Comparison of ENCODE assay signal across 23 cellular contexts in genomic region chr2:558302-558642, GRCh38.
A peak's percentile ranks its signal among the peaks of the same experiment; 100 is the strongest.
DNase-seq lines count a peak whose midpoint lies in the region; ATAC-seq and TF ChIP-seq lines count a peak whose summit lies in the region.
"Had no signal": no experiment of that assay in that cellular context is flagged by ENCODE, and none has a peak within 500 bp of the region (broad histone marks: within the 10 kb centered on the region; RNA-seq: fewer than 3 reads in every experiment).

No MANE protein-coding gene starts in this region.

- H4K20me1 ChIP-seq in MM.1S (ENCODE audit: insufficient read depth, low read length) = no peaks in the 10 kb centered on the region
- H4K20me1 ChIP-seq: BLaER1 treated with 17β-estradiol and CSF1 and Interleukin-3, amounts not matched to agents 10 nM and 100 nM had no signal

- TF ChIP-seq POLR2A in esophagus muscularis mucosa (IDR thresholded peaks at IDR 0.05; ENCODE audit: low read depth) = no peak

- DNase-seq in stimulated activated naive CD8-positive, alpha-beta T cell treated with anti-CD3 and anti-CD28 coated beads, Interleukin-15, amount 100 ng/mL, for 72 hours = no peak
- no peak for DNase-seq in stimulated activated naive CD8-positive, alpha-beta T cell treated with anti-CD3 and anti-CD28 coated beads, Interleukin-15, Interleukin-2, amounts not matched to agents 100 U/mL and 50 U/mL, for 24 hours
- DNase-seq in esophagus muscularis mucosa (ENCODE audit: extremely low spot score) (peak; percentile 53), MM.1S (no peak), NOMO-1 (lab: John Stamatoyannopoulos, UW; ENCODE audit: unreplicated experiment in 2 of 2) (no peak)
- no peak for DNase-seq in stimulated activated naive B cell treated with anti-CD40 and anti-IgM and Interleukin-4, amounts not matched to agents 10 μg/mL and 1 μg/mL and 100 μg/mL, for 72 hours
- no peak for DNase-seq in stimulated activated CD8-positive, alpha-beta memory T cell treated with anti-CD3 and anti-CD28 coated beads, Interleukin-4, amount 100 ng/mL, for 48 hours
- DNase-seq: AML-193; CD4-positive, alpha-beta memory T cell; COR-L47; DMS53; Kasumi-1; MV-4-11; NCI-H1105 treated with DMSO at 0.1 percent for 48 hours; NCI-H146; NCI-H2107; NCI-H446; NCI-H774; SHP77 had no signal

- TF ChIP-seq CTCF in esophagus muscularis mucosa (IDR thresholded peaks at IDR 0.05) (no peak), MM.1S (IDR thresholded peaks at IDR 0.05; ENCODE audit: low read length) (no peak)

- no peak overlapping the region for H3K27ac ChIP-seq in esophagus muscularis mucosa (replicated peaks in 1 of 4)
- H3K27ac ChIP-seq in MM.1S (ENCODE audit: low read length) = no peak overlapping the region
- H3K27ac ChIP-seq: A549; BLaER1 treated with 17β-estradiol and CSF1 and Interleukin-3, amounts not matched to agents 10 nM and 100 nM had no signal

- TF ChIP-seq EP300 in esophagus muscularis mucosa (IDR thresholded peaks at IDR 0.05) = no peak

- no peaks in the 10 kb centered on the region for H3K36me3 ChIP-seq in esophagus muscularis mucosa
- no peaks in the 10 kb centered on the region for H3K36me3 ChIP-seq in MM.1S (replicated peaks; ENCODE audit: insufficient read depth, low read length)
- H3K36me3 ChIP-seq: BLaER1 treated with 17β-estradiol and CSF1 and Interleukin-3, amounts not matched to agents 10 nM and 100 nM had no signal

- H3K4me1 Mint-ChIP-seq in stimulated activated naive CD8-positive, alpha-beta T cell treated with anti-CD3 and anti-CD28 coated beads, Interleukin-15, amount 100 ng/mL, for 72 hours = no peaks in the 10 kb centered on the region
- H3K4me1 Mint-ChIP-seq in stimulated activated naive B cell treated with anti-CD40 and anti-IgM and Interleukin-4, amounts not matched to agents 10 μg/mL and 1 μg/mL and 100 μg/mL, for 72 hours = peaks cover 4 to 18% of the 10 kb centered on the region in 2 donors

- intact Hi-C loops in esophagus muscularis mucosa (cut with DNase I) = no loop called here

- H3F3A ChIP-seq in MM.1S (ENCODE audit: insufficient read depth, low read length) = no peaks in the 10 kb centered on the region

- H3K4me3 Mint-ChIP-seq in stimulated activated naive CD8-positive, alpha-beta T cell treated with anti-CD3 and anti-CD28 coated beads, Interleukin-15, amount 100 ng/mL, for 72 hours = peak overlapping the region; percentile 63 to 72
- peak overlapping the region; percentile 30 to 32 for H3K4me3 Mint-ChIP-seq in stimulated activated naive B cell treated with anti-CD40 and anti-IgM and Interleukin-4, amounts not matched to agents 10 μg/mL and 1 μg/mL and 100 μg/mL, for 72 hours

- H2AFZ ChIP-seq in MM.1S (ENCODE audit: low read length) = no peak overlapping the region

- H3K9ac ChIP-seq in MM.1S (ENCODE audit: low read length) = no peak overlapping the region
- H3K9ac ChIP-seq: BLaER1 treated with 17β-estradiol and CSF1 and Interleukin-3, amounts not matched to agents 10 nM and 100 nM had no signal

- no peaks in the 10 kb centered on the region for H3K36me3 Mint-ChIP-seq in stimulated activated naive B cell treated with anti-CD40 and anti-IgM and Interleukin-4, amounts not matched to agents 10 μg/mL and 1 μg/mL and 100 μg/mL, for 72 hours
- H3K36me3 Mint-ChIP-seq: CD4-positive, alpha-beta memory T cell had no signal

- H3K4me3 ChIP-seq in esophagus muscularis mucosa (peak overlapping the region in 1 of 4 donors; percentile 10), MM.1S (ENCODE audit: low read length) (no peak overlapping the region)
- H3K4me3 ChIP-seq: A549; BLaER1 treated with 17β-estradiol and CSF1 and Interleukin-3, amounts not matched to agents 10 nM and 100 nM had no signal

- no peaks in the 10 kb centered on the region for H3K9me3 Mint-ChIP-seq in stimulated activated naive CD8-positive, alpha-beta T cell treated with anti-CD3 and anti-CD28 coated beads, Interleukin-15, amount 100 ng/mL, for 72 hours
- H3K9me3 Mint-ChIP-seq in stimulated activated naive B cell treated with anti-CD40 and anti-IgM and Interleukin-4, amounts not matched to agents 10 μg/mL and 1 μg/mL and 100 μg/mL, for 72 hours = no peaks in the 10 kb centered on the region
- H3K9me3 Mint-ChIP-seq: CD4-positive, alpha-beta memory T cell had no signal

- peak overlapping the region in 1 of 2 donors; percentile 31 for H3K27ac Mint-ChIP-seq in stimulated activated naive CD8-positive, alpha-beta T cell treated with anti-CD3 and anti-CD28 coated beads, Interleukin-15, amount 100 ng/mL, for 72 hours
- no peak overlapping the region for H3K27ac Mint-ChIP-seq in stimulated activated naive B cell treated with anti-CD40 and anti-IgM and Interleukin-4, amounts not matched to agents 10 μg/mL and 1 μg/mL and 100 μg/mL, for 72 hours
- H3K27ac Mint-ChIP-seq: CD4-positive, alpha-beta memory T cell had no signal

- no peak for ATAC-seq in stimulated activated naive CD8-positive, alpha-beta T cell treated with anti-CD3 and anti-CD28 coated beads, Interleukin-15, amount 100 ng/mL, for 72 hours
- ATAC-seq in stimulated activated naive CD8-positive, alpha-beta T cell treated with anti-CD3 and anti-CD28 coated beads, Interleukin-15, Interleukin-2, amounts not matched to agents 100 U/mL and 50 U/mL, for 24 hours = no peak
- no peak for ATAC-seq in stimulated activated naive B cell treated with anti-CD40 and anti-IgM and Interleukin-4, amounts not matched to agents 10 μg/mL and 1 μg/mL and 100 μg/mL, for 72 hours (replicated peaks)
- ATAC-seq: A549, HepG2, PC-3 had no signal

- WGBS in esophagus muscularis mucosa = 91% methylated on average over 17 of the region's 17 CpGs

- H3K4me1 ChIP-seq in esophagus muscularis mucosa = peaks cover 0 to 8% (median 3%) of the 10 kb centered on the region in 4 donors
- H3K4me1 ChIP-seq in MM.1S (ENCODE audit: low read length) = no peaks in the 10 kb centered on the region
- H3K4me1 ChIP-seq: A549 had no signal

- H3K79me2 ChIP-seq in MM.1S (ENCODE audit: low read length) = no peaks in the 10 kb centered on the region

- H3K9me2 ChIP-seq in MM.1S (replicated peaks; ENCODE audit: insufficient read depth, low read length) = no peaks in the 10 kb centered on the region

- H3K4me2 ChIP-seq in MM.1S (ENCODE audit: low read depth, low read length) = no peak overlapping the region
- H3K4me2 ChIP-seq: A549; BLaER1 treated with 17β-estradiol and CSF1 and Interleukin-3, amounts not matched to agents 10 nM and 100 nM had no signal

- H3K27me3 ChIP-seq in esophagus muscularis mucosa (peaks cover 0 to 38% (median 0%) of the 10 kb centered on the region in 4 donors), MM.1S (replicated peaks; ENCODE audit: insufficient read depth, low read length) (no peaks in the 10 kb centered on the region)
- H3K27me3 ChIP-seq: BLaER1 treated with 17β-estradiol and CSF1 and Interleukin-3, amounts not matched to agents 10 nM and 100 nM had no signal

- H3K9me3 ChIP-seq in esophagus muscularis mucosa = no peaks in the 10 kb centered on the region
- H3K9me3 ChIP-seq in MM.1S (replicated peaks; ENCODE audit: insufficient read depth, low read length) = no peaks in the 10 kb centered on the region
- H3K9me3 ChIP-seq: A549; BLaER1 treated with 17β-estradiol and CSF1 and Interleukin-3, amounts not matched to agents 10 nM and 100 nM had no signal

- peaks cover 46% of the 10 kb centered on the region for H3K27me3 Mint-ChIP-seq in stimulated activated naive CD8-positive, alpha-beta T cell treated with anti-CD3 and anti-CD28 coated beads, Interleukin-15, amount 100 ng/mL, for 72 hours
- peaks cover 25 to 28% of the 10 kb centered on the region in 2 donors for H3K27me3 Mint-ChIP-seq in stimulated activated naive B cell treated with anti-CD40 and anti-IgM and Interleukin-4, amounts not matched to agents 10 μg/mL and 1 μg/mL and 100 μg/mL, for 72 hours
